In the genomic region with DNA sequence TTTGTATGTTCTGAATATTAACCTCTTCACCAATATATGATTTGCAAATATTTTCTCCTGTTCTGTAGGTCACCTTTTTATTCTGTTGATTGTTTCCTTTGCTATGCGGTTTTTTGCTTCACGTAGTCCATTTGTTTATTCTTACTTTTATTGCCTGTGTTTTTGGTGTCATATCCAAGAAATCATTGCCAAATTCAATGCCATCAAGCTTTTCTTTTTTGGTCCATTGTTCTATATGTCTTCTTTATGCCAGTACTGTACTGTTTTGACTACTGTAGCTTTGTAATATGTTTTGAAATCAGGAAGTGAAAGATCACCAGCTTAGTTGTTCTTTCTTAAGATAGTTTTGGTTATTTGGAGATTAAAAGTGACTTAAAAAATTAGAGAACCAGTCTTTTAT, we compare ENCODE assay signal across 1 cellular context.
TF ChIP-seq lines count a peak whose summit lies in the region.

No MANE protein-coding gene starts in this region.

TF ChIP-seq in GM12878, 131 proteins besides CTCF, POLR2A, EP300 and RAD21:
- TF ChIP-seq, protein P1, sequence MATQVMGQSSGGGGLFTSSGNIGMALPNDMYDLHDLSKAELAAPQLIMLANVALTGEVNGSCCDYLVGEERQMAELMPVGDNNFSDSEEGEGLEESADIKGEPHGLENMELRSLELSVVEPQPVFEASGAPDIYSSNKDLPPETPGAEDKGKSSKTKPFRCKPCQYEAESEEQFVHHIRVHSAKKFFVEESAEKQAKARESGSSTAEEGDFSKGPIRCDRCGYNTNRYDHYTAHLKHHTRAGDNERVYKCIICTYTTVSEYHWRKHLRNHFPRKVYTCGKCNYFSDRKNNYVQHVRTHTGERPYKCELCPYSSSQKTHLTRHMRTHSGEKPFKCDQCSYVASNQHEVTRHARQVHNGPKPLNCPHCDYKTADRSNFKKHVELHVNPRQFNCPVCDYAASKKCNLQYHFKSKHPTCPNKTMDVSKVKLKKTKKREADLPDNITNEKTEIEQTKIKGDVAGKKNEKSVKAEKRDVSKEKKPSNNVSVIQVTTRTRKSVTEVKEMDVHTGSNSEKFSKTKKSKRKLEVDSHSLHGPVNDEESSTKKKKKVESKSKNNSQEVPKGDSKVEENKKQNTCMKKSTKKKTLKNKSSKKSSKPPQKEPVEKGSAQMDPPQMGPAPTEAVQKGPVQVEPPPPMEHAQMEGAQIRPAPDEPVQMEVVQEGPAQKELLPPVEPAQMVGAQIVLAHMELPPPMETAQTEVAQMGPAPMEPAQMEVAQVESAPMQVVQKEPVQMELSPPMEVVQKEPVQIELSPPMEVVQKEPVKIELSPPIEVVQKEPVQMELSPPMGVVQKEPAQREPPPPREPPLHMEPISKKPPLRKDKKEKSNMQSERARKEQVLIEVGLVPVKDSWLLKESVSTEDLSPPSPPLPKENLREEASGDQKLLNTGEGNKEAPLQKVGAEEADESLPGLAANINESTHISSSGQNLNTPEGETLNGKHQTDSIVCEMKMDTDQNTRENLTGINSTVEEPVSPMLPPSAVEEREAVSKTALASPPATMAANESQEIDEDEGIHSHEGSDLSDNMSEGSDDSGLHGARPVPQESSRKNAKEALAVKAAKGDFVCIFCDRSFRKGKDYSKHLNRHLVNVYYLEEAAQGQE (IDR thresholded peaks at IDR 0.05; ENCODE audit: low read depth, low read length) = no peak
- TF ChIP-seq CBX5 (IDR thresholded peaks at IDR 0.05; ENCODE audit: low read depth) (peak; percentile 88; the same call in 1 of the 2 replicates), NBN (IDR thresholded peaks at IDR 0.05) (no peak), ZNF217 (IDR thresholded peaks at IDR 0.05) (peak; percentile 92), KLF5 (IDR thresholded peaks at IDR 0.05; ENCODE audit: partially characterized antibody) (peak; percentile 90), ZBED1 (IDR thresholded peaks at IDR 0.05; ENCODE audit: borderline replicate concordance) (no peak), JUND (IDR thresholded peaks at IDR 0.05; ENCODE audit: low read depth, low read length) (no peak), SMAD1 (IDR thresholded peaks at IDR 0.05; ENCODE audit: low read depth, partially characterized antibody) (no peak), PRDM15 (CRISPR knock-in tag; IDR thresholded peaks at IDR 0.05) (no peak), CREM (IDR thresholded peaks at IDR 0.05; ENCODE audit: low read depth) (no peak)
- TF ChIP-seq, protein P2, sequence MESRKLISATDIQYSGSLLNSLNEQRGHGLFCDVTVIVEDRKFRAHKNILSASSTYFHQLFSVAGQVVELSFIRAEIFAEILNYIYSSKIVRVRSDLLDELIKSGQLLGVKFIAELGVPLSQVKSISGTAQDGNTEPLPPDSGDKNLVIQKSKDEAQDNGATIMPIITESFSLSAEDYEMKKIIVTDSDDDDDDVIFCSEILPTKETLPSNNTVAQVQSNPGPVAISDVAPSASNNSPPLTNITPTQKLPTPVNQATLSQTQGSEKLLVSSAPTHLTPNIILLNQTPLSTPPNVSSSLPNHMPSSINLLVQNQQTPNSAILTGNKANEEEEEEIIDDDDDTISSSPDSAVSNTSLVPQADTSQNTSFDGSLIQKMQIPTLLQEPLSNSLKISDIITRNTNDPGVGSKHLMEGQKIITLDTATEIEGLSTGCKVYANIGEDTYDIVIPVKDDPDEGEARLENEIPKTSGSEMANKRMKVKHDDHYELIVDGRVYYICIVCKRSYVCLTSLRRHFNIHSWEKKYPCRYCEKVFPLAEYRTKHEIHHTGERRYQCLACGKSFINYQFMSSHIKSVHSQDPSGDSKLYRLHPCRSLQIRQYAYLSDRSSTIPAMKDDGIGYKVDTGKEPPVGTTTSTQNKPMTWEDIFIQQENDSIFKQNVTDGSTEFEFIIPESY (IDR thresholded peaks at IDR 0.05) = 0 out of 2 replicates have a peak, but pooled peaks have one; percentile 51
- TF ChIP-seq, protein P3, sequence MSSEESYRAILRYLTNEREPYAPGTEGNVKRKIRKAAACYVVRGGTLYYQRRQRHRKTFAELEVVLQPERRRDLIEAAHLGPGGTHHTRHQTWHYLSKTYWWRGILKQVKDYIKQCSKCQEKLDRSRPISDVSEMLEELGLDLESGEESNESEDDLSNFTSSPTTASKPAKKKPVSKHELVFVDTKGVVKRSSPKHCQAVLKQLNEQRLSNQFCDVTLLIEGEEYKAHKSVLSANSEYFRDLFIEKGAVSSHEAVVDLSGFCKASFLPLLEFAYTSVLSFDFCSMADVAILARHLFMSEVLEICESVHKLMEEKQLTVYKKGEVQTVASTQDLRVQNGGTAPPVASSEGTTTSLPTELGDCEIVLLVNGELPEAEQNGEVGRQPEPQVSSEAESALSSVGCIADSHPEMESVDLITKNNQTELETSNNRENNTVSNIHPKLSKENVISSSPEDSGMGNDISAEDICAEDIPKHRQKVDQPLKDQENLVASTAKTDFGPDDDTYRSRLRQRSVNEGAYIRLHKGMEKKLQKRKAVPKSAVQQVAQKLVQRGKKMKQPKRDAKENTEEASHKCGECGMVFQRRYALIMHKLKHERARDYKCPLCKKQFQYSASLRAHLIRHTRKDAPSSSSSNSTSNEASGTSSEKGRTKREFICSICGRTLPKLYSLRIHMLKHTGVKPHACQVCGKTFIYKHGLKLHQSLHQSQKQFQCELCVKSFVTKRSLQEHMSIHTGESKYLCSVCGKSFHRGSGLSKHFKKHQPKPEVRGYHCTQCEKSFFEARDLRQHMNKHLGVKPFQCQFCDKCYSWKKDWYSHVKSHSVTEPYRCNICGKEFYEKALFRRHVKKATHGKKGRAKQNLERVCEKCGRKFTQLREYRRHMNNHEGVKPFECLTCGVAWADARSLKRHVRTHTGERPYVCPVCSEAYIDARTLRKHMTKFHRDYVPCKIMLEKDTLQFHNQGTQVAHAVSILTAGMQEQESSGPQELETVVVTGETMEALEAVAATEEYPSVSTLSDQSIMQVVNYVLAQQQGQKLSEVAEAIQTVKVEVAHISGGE (CRISPR knock-in tag; IDR thresholded peaks at IDR 0.05) = no peak
- TF ChIP-seq, protein P4, sequence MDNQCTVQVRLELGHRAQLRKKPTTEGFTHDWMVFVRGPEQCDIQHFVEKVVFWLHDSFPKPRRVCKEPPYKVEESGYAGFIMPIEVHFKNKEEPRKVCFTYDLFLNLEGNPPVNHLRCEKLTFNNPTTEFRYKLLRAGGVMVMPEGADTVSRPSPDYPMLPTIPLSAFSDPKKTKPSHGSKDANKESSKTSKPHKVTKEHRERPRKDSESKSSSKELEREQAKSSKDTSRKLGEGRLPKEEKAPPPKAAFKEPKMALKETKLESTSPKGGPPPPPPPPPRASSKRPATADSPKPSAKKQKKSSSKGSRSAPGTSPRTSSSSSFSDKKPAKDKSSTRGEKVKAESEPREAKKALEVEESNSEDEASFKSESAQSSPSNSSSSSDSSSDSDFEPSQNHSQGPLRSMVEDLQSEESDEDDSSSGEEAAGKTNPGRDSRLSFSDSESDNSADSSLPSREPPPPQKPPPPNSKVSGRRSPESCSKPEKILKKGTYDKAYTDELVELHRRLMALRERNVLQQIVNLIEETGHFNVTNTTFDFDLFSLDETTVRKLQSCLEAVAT (IDR thresholded peaks at IDR 0.05) = peak; percentile 75
